ENCODE assay signal across 39 cellular contexts in the genomic region with DNA sequence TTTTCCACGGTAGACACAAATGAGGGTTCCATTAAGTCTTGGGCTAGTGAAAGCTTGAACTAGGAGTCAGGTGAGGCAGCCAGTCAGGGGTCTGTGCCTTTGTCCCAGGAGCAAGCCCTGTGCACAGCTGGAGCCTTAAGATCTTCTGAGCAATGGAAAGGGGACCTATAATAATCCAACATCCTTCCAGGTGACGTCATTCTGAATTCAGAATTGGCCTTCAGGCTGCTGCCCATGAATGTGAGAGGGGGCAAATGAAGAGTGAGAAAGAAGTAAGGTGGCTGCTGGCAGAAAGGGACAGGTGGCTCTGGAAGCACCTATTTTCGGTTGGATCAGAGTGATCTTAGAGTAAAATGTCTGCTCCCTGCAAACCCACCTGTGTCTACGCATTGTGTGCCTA.
"Had no signal": no experiment of that assay in that cellular context is flagged by ENCODE, and none has a peak within 500 bp of the region (broad histone marks: within the 10 kb centered on the region; RNA-seq: fewer than 3 reads in every experiment).

No MANE protein-coding gene starts in this region.

- H3K36me3 ChIP-seq: ascending aorta, cardiac muscle cell had no signal

- H3K4me3 Mint-ChIP-seq: activated B cell treated with CpG ODN at 0.5 μM for 24 hours; activated CD4-positive, alpha-beta memory T cell treated with anti-CD3 and anti-CD28 coated beads for 36 hours; activated CD4-positive, alpha-beta T cell treated with anti-CD3 and anti-CD28 coated beads, Interleukin-2, amount 10 ng/mL, durations not matched to agents 24 days and 14 days; activated CD8-positive, alpha-beta T cell treated with anti-CD3 and anti-CD28 coated beads for 36 hours; activated naive CD4-positive, alpha-beta T cell treated with anti-CD3 and anti-CD28 coated beads for 36 hours; activated naive CD8-positive, alpha-beta T cell treated with anti-CD3 and anti-CD28 coated beads, Interleukin-2, amount 10 ng/mL, durations not matched to agents 7 days and 5 days; activated naive CD8-positive, alpha-beta T cell treated with anti-CD3 and anti-CD28 coated beads, Interleukin-2, amount 50 U/mL, for 24 hours; activated T-cell treated with anti-CD3 and anti-CD28 coated beads, Interleukin-2, amount 50 U/mL, for 4 hours; activated T-cell treated with anti-CD3 and anti-CD28 coated beads, Interleukin-2, amount 50 U/mL, for 72 hours; activated T-helper 1 cell treated with anti-CD3 and anti-CD28 coated beads, Interleukin-12 subunit alpha, Interleukin-12 subunit beta, Interleukin-2, Interleukin-4 antibody, amounts not matched to agents 30 ng/mL and 10 ng/mL and 1 ng/mL, durations not matched to agents 14 hours and 24 hours and 36 hours; activated T-helper 17 cell treated with anti-CD3 and anti-CD28 coated beads, Interleukin-2, amount 50 U/mL, for 72 hours; brain; central memory CD8-positive, alpha-beta T cell; T-helper 1 cell treated with Interleukin-12 subunit alpha and Interleukin-12 subunit beta and Interleukin-4 antibody, amounts not matched to agents 30 μg/mL and 1 μg/mL, for 36 hours; T-helper 2 cell treated with Interferon-gamma antibody and Interleukin-4, amounts not matched to agents 5 μg/mL and 100 μg/mL, for 36 hours had no signal

- H3K4me3 ChIP-seq: ascending aorta, cardiac muscle cell had no signal

- FAIRE-seq: bronchial epithelial cell, TTC549 had no signal

- H3K36me3 Mint-ChIP-seq: activated CD4-positive, alpha-beta memory T cell treated with anti-CD3 and anti-CD28 coated beads for 36 hours; activated naive CD4-positive, alpha-beta T cell treated with anti-CD3 and anti-CD28 coated beads, Interleukin-2, amount 50 U/mL, for 72 hours; activated naive CD8-positive, alpha-beta T cell treated with anti-CD3 and anti-CD28 coated beads, Interleukin-2, amount 10 ng/mL, durations not matched to agents 7 days and 5 days; brain had no signal

- H3K27ac Mint-ChIP-seq: activated B cell treated with CpG ODN at 0.5 μM for 24 hours; activated CD4-positive, alpha-beta memory T cell treated with anti-CD3 and anti-CD28 coated beads for 36 hours; activated CD4-positive, alpha-beta T cell treated with anti-CD3 and anti-CD28 coated beads, Interleukin-2, amount 10 ng/mL, durations not matched to agents 24 days and 14 days; activated CD8-positive, alpha-beta T cell treated with anti-CD3 and anti-CD28 coated beads for 36 hours; activated naive CD4-positive, alpha-beta T cell treated with anti-CD3 and anti-CD28 coated beads for 36 hours; activated naive CD8-positive, alpha-beta T cell treated with anti-CD3 and anti-CD28 coated beads, Interleukin-2, amount 10 ng/mL, durations not matched to agents 7 days and 5 days; activated naive CD8-positive, alpha-beta T cell treated with anti-CD3 and anti-CD28 coated beads, Interleukin-2, amount 50 U/mL, for 24 hours; activated T-cell treated with anti-CD3 and anti-CD28 coated beads, Interleukin-2, amount 50 U/mL, for 72 hours; activated T-helper 1 cell treated with anti-CD3 and anti-CD28 coated beads, Interleukin-12 subunit alpha, Interleukin-12 subunit beta, Interleukin-2, Interleukin-4 antibody, amounts not matched to agents 30 ng/mL and 10 ng/mL and 1 ng/mL, durations not matched to agents 14 hours and 24 hours and 36 hours; activated T-helper 17 cell treated with anti-CD3 and anti-CD28 coated beads, Interleukin-2, amount 50 U/mL, for 72 hours; brain; T-helper 1 cell treated with Interleukin-12 subunit alpha and Interleukin-12 subunit beta and Interleukin-4 antibody, amounts not matched to agents 30 μg/mL and 1 μg/mL, for 36 hours; T-helper 2 cell treated with Interferon-gamma antibody and Interleukin-4, amounts not matched to agents 5 μg/mL and 100 μg/mL, for 36 hours had no signal

- ATAC-seq: activated CD8-positive, alpha-beta T cell treated with anti-CD3 and anti-CD28 coated beads for 36 hours; activated naive CD4-positive, alpha-beta T cell treated with anti-CD3 and anti-CD28 coated beads, Interleukin-2, amount 50 U/mL, for 72 hours; activated naive CD8-positive, alpha-beta T cell treated with anti-CD3 and anti-CD28 coated beads, Interleukin-2, amount 50 U/mL, for 24 hours; activated T-cell treated with anti-CD3 and anti-CD28 coated beads, Interleukin-2, amount 50 U/mL, for 4 hours; activated T-cell treated with anti-CD3 and anti-CD28 coated beads, Interleukin-2, amount 50 U/mL, for 72 hours; activated T-helper 17 cell treated with anti-CD3 and anti-CD28 coated beads, Interleukin-2, amount 50 U/mL, for 72 hours had no signal

- H3K27me3 Mint-ChIP-seq: activated B cell treated with CpG ODN at 0.5 μM for 24 hours; activated CD4-positive, alpha-beta memory T cell treated with anti-CD3 and anti-CD28 coated beads for 36 hours; activated CD4-positive, alpha-beta T cell treated with anti-CD3 and anti-CD28 coated beads, Interleukin-2, amount 10 ng/mL, durations not matched to agents 24 days and 14 days; activated CD8-positive, alpha-beta T cell treated with anti-CD3 and anti-CD28 coated beads for 36 hours; activated naive CD8-positive, alpha-beta T cell treated with anti-CD3 and anti-CD28 coated beads, Interleukin-2, amount 10 ng/mL, durations not matched to agents 7 days and 5 days; central memory CD8-positive, alpha-beta T cell had no signal

- H3K9me3 Mint-ChIP-seq: activated B cell treated with CpG ODN at 0.5 μM for 24 hours; activated CD4-positive, alpha-beta memory T cell treated with anti-CD3 and anti-CD28 coated beads for 36 hours; activated CD4-positive, alpha-beta T cell treated with anti-CD3 and anti-CD28 coated beads, Interleukin-2, amount 10 ng/mL, durations not matched to agents 24 days and 14 days; activated CD8-positive, alpha-beta T cell treated with anti-CD3 and anti-CD28 coated beads for 36 hours; activated naive CD8-positive, alpha-beta T cell treated with anti-CD3 and anti-CD28 coated beads, Interleukin-2, amount 10 ng/mL, durations not matched to agents 7 days and 5 days; activated naive CD8-positive, alpha-beta T cell treated with anti-CD3 and anti-CD28 coated beads, Interleukin-2, amount 50 U/mL, for 24 hours; activated T-cell treated with anti-CD3 and anti-CD28 coated beads, Interleukin-2, amount 50 U/mL, for 4 hours; activated T-cell treated with anti-CD3 and anti-CD28 coated beads, Interleukin-2, amount 50 U/mL, for 72 hours; activated T-helper 1 cell treated with anti-CD3 and anti-CD28 coated beads, Interleukin-12 subunit alpha, Interleukin-12 subunit beta, Interleukin-2, Interleukin-4 antibody, amounts not matched to agents 30 ng/mL and 10 ng/mL and 1 ng/mL, durations not matched to agents 14 hours and 24 hours and 36 hours; activated T-helper 17 cell treated with anti-CD3 and anti-CD28 coated beads, Interleukin-2, amount 50 U/mL, for 72 hours; T-helper 1 cell treated with Interleukin-12 subunit alpha and Interleukin-12 subunit beta and Interleukin-4 antibody, amounts not matched to agents 30 μg/mL and 1 μg/mL, for 36 hours; T-helper 2 cell treated with Interferon-gamma antibody and Interleukin-4, amounts not matched to agents 5 μg/mL and 100 μg/mL, for 36 hours had no signal

- H3K27ac ChIP-seq: ascending aorta, cardiac muscle cell, VCaP had no signal

- H3K4me1 Mint-ChIP-seq: activated B cell treated with CpG ODN at 0.5 μM for 24 hours; activated CD4-positive, alpha-beta T cell treated with anti-CD3 and anti-CD28 coated beads, Interleukin-2, amount 10 ng/mL, durations not matched to agents 24 days and 14 days; activated naive CD8-positive, alpha-beta T cell treated with anti-CD3 and anti-CD28 coated beads, Interleukin-2, amount 10 ng/mL, durations not matched to agents 7 days and 5 days; activated naive CD8-positive, alpha-beta T cell treated with anti-CD3 and anti-CD28 coated beads, Interleukin-2, amount 50 U/mL, for 24 hours; activated T-helper 17 cell treated with anti-CD3 and anti-CD28 coated beads, Interleukin-2, amount 50 U/mL, for 72 hours; central memory CD8-positive, alpha-beta T cell had no signal

- H3K9me3 ChIP-seq: ascending aorta had no signal

- DNase-seq: activated B cell treated with CpG ODN at 0.5 μM for 24 hours; activated CD4-positive, alpha-beta memory T cell treated with anti-CD3 and anti-CD28 coated beads for 36 hours; activated CD4-positive, alpha-beta T cell treated with anti-CD3 and anti-CD28 coated beads for 4 hours; activated CD4-positive, alpha-beta T cell treated with anti-CD3 and anti-CD28 coated beads, Interleukin-2, amount 10 ng/mL, durations not matched to agents 24 days and 14 days; activated CD4-positive, alpha-beta T cell treated with anti-CD3 and anti-CD28 coated beads, Interleukin-2, amount 50 U/mL, for 1 hour; activated CD4-positive, alpha-beta T cell treated with anti-CD3 and anti-CD28 coated beads, Interleukin-2, amount 50 U/mL, for 4 hours; activated CD4-positive, CD25-positive, alpha-beta regulatory T cell treated with anti-CD3 and anti-CD28 coated beads, Interleukin-2, amount 50 U/mL, for 72 hours; activated CD8-positive, alpha-beta memory T cell treated with anti-CD3 and anti-CD28 coated beads, Interleukin-2, amount 50 U/mL, for 4 hours; activated CD8-positive, alpha-beta T cell treated with anti-CD3 and anti-CD28 coated beads for 36 hours; activated effector memory CD4-positive, alpha-beta T cell treated with anti-CD3 and anti-CD28 coated beads, Interleukin-2, amount 50 U/mL, for 16 hours; activated gamma-delta T cell treated with Interleukin-2 at 50 U/mL for 16 hours; activated naive CD4-positive, alpha-beta T cell; activated naive CD4-positive, alpha-beta T cell treated with anti-CD3 and anti-CD28 coated beads for 36 hours; activated naive CD4-positive, alpha-beta T cell treated with anti-CD3 and anti-CD28 coated beads, Interleukin-2, amount 50 U/mL, for 16 hours; activated naive CD8-positive, alpha-beta T cell treated with anti-CD3 and anti-CD28 coated beads, Interleukin-2, amount 10 ng/mL, durations not matched to agents 7 days and 5 days; activated naive CD8-positive, alpha-beta T cell treated with anti-CD3 and anti-CD28 coated beads, Interleukin-2, amount 50 U/mL, for 24 hours; activated T-cell treated with anti-CD3 and anti-CD28 coated beads for 4 hours; activated T-cell treated with anti-CD3 and anti-CD28 coated beads, Interleukin-2, amount 50 U/mL, for 1 hour; activated T-cell treated with anti-CD3 and anti-CD28 coated beads, Interleukin-2, amount 50 U/mL, for 4 hours; activated T-cell treated with anti-CD3 and anti-CD28 coated beads, Interleukin-2, amount 50 U/mL, for 72 hours; amygdala; anterior cingulate cortex; caudate nucleus; cerebellar nuclear complex; T-helper 1 cell; T-helper 2 cell; T-helper 9 cell had no signal

- H3K27me3 ChIP-seq: ascending aorta, cardiac muscle cell had no signal

- H3K4me1 ChIP-seq: ascending aorta had no signal
